ENCODE assay signal across 8 cellular contexts in genomic region chr2:220533485-220533884, GRCh38.
DNase-seq lines count a peak whose midpoint lies in the region; ATAC-seq and TF ChIP-seq lines count a peak whose summit lies in the region.

No MANE protein-coding gene starts in this region.

- peak overlapping the region; percentile 17; the same call in 1 of the 2 replicates for H3K4me3 Mint-ChIP-seq in HFFc6

- peak; percentile 81 for TF ChIP-seq CTCF in HFFc6 (IDR thresholded peaks at IDR 0.05)

- H3K9me3 Mint-ChIP-seq in HFFc6: peaks cover 22% of the 10 kb centered on the region

- peak; percentile 94 for ATAC-seq in GM18502 (IDR thresholded peaks at IDR 0.05; ENCODE audit: poor library complexity, unreplicated experiment)
- ATAC-seq in HG03196 (IDR thresholded peaks at IDR 0.05; ENCODE audit: unreplicated experiment): no peak

- DNase-seq in HFFc6 (peak; percentile 91), RKO (ENCODE audit: low spot score) (peak; percentile 71), iPS DF 19.7 (ENCODE audit: low read depth, low spot score) (peak; percentile 20), NCI-H1417 treated with DMSO at 0.1 percent for 48 hours (lab: John Stamatoyannopoulos, UW) (no peak), inferior parietal cortex (ENCODE audit: extremely low spot score) (no peak), activated T-cell treated with anti-CD3 and anti-CD28 coated beads for 4 hours (no peak)

- H3K36me3 Mint-ChIP-seq in HFFc6 (ENCODE audit: low read depth): peaks cover 17% of the 10 kb centered on the region

- peaks cover 25% of the 10 kb centered on the region for H3K4me1 Mint-ChIP-seq in HFFc6 (ENCODE audit: low read depth)

- peak overlapping the region; percentile 41 for H3K27ac Mint-ChIP-seq in HFFc6

- no peaks in the 10 kb centered on the region for H3K27me3 Mint-ChIP-seq in HFFc6 (ENCODE audit: insufficient read depth)

Comparison
In these comparisons a context has a peak if more than half of its experiments do, and no peak if none do; other contexts are left out.
1. DNase-seq: peak in HFFc6 (single experiment), RKO (single experiment) and iPS DF 19.7 (single experiment); none in NCI-H1417 treated with DMSO at 0.1 percent for 48 hours (single experiment), inferior parietal cortex (single experiment) and activated T-cell treated with anti-CD3 and anti-CD28 coated beads for 4 hours (single experiment).